ENCODE assay signal across 20 cellular contexts in the genomic region with DNA sequence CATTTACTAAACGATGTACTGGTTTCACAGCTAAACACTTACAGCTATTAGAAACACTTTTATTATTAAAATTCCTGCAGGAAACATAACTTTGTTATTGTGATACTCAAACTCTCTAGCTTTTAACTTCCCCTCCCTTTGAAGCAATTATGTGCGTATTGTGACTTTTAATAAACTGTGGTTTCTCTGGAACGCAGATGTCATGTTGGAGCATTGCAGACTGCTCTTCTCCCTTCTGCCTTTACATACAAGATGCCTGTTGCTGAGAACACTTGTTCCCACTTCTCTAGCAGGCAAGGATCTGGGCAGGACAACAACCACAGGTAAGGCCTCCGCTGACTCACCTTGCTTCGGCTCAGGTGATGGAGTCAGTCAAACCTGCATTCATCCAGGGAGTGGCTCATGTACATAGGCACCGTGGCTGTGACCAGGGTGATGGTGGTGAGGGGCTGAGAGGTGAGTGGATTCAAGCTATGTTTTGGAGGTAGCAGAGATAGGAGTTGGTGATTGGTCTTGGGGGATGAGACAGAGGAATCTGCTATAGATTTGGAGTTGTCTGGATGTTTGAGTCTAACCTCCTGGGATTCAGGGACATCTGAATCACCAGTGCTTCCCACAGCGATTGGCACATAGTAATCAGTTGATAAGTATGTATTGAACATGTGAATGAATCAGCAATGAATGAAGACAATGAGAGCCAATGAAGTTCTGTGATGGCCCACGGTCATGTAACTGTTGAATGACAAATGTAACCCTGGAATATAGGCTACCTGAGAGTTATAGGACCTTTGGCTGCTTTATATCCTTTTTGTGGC.
DNase-seq lines count a peak whose midpoint lies in the region; ATAC-seq, FAIRE-seq and TF ChIP-seq lines count a peak whose summit lies in the region.
"Had no signal": no experiment of that assay in that cellular context is flagged by ENCODE, and none has a peak within 500 bp of the region (broad histone marks: within the 10 kb centered on the region; RNA-seq: fewer than 3 reads in every experiment).

No MANE protein-coding gene starts in this region.

- no peaks in the 10 kb centered on the region for H3K36me3 Mint-ChIP-seq in HFFc6 (ENCODE audit: low read depth)

- H3K36me3 ChIP-seq in RWPE2 (ENCODE audit: low read depth) (no peaks in the 10 kb centered on the region), keratinocyte (ENCODE audit: control insufficient read depth in 2 of 2, extremely low read depth in 1 of 2, insufficient read depth in 2 of 2, low read length in 2 of 2) (no peaks in the 10 kb centered on the region)
- H3K36me3 ChIP-seq: BE2C, HAP-1, Peyer's patch had no signal

- DNase-seq in EH (ENCODE audit: low read depth) (peak; percentile 56), RWPE2 (ENCODE audit: low spot score) (no peak), epithelial cell of esophagus (ENCODE audit: low read depth) (peak; percentile 86), keratinocyte (ENCODE audit: low read depth, low spot score) (peak; percentile 35), HFFc6 (no peak), KG1 (lab: John Stamatoyannopoulos, UW) (no peak), UCSD-AML1 (lab: John Stamatoyannopoulos, UW; ENCODE audit: unreplicated experiment) (no peak)
- DNase-seq: 8988T; BE2C; CD4-positive, alpha-beta T cell; NCI-H1048; NCI-H1436 treated with DMSO at 0.1 percent for 48 hours; NCI-H2081; NCI-H524 treated with DMSO at 0.1 percent for 48 hours; Peyer's patch; SHP77 had no signal

- no peak overlapping the region for H3K4me3 Mint-ChIP-seq in HFFc6
- H3K4me3 Mint-ChIP-seq: CD4-positive, alpha-beta T cell had no signal

- peak overlapping the region; percentile 16 for H3K9ac ChIP-seq in keratinocyte (ENCODE audit: control insufficient read depth, extremely low read depth, insufficient read depth, low read length)
- H3K9ac ChIP-seq: KMS-11 had no signal

- ATAC-seq in RWPE2 (ENCODE audit: low read depth) (peak; percentile 79; the same call in 2 of the 3 replicates), HG03045 (IDR thresholded peaks at IDR 0.05; ENCODE audit: unreplicated experiment) (no peak)

- H3K4me1 ChIP-seq in RWPE2 (ENCODE audit: insufficient read depth, poor library complexity, severe bottlenecking): no peaks in the 10 kb centered on the region
- H3K4me1 ChIP-seq in keratinocyte (ENCODE audit: control insufficient read depth, extremely low read depth, insufficient read depth, low read length): peaks cover 9% of the 10 kb centered on the region
- H3K4me1 ChIP-seq: BE2C, HAP-1, Peyer's patch had no signal

- H3K4me2 ChIP-seq in keratinocyte (ENCODE audit: control insufficient read depth, extremely low read depth, insufficient read depth, low read depth, low read length): no peak overlapping the region
- H3K4me2 ChIP-seq: KMS-11 had no signal

- no peaks in the 10 kb centered on the region for H3K9me1 ChIP-seq in keratinocyte (ENCODE audit: control insufficient read depth, extremely low read depth, insufficient read depth, low read length)

- dilution Hi-C loops in keratinocyte (cut with MboI; ENCODE audit: extremely low pct_ligation_motif_present, low sequenced_read_pairs): no loop called here

- H3K27ac ChIP-seq in RWPE2 (ENCODE audit: poor library complexity, severe bottlenecking) (no peak overlapping the region), keratinocyte (ENCODE audit: control insufficient read depth, insufficient read depth, low read length) (peak overlapping the region; percentile 19)
- H3K27ac ChIP-seq: KMS-11, Peyer's patch had no signal

- H3K9me3 ChIP-seq in RWPE2 (ENCODE audit: severe bottlenecking) (no peaks in the 10 kb centered on the region), keratinocyte (ENCODE audit: control insufficient read depth, low read depth, low read length) (no peaks in the 10 kb centered on the region)
- H3K9me3 ChIP-seq: BE2C, HAP-1, Peyer's patch had no signal

- peaks cover 17% of the 10 kb centered on the region for H3K27me3 Mint-ChIP-seq in HFFc6 (ENCODE audit: insufficient read depth)

- H4K20me1 ChIP-seq in keratinocyte (ENCODE audit: control insufficient read depth, extremely low read depth, insufficient read depth, low read length): no peaks in the 10 kb centered on the region

- H3K4me1 Mint-ChIP-seq in HFFc6 (ENCODE audit: low read depth): peaks cover 10% of the 10 kb centered on the region

- H3K27me3 ChIP-seq in RWPE2 (ENCODE audit: insufficient read depth, poor library complexity, severe bottlenecking): no peaks in the 10 kb centered on the region
- no peaks in the 10 kb centered on the region for H3K27me3 ChIP-seq in keratinocyte (ENCODE audit: control insufficient read depth, extremely low read depth, insufficient read depth, low read length)
- H3K27me3 ChIP-seq: BE2C, Peyer's patch had no signal

- H3K9me3 Mint-ChIP-seq in HFFc6: no peaks in the 10 kb centered on the region
- H3K9me3 Mint-ChIP-seq: CD4-positive, alpha-beta T cell had no signal

- H2AFZ ChIP-seq in keratinocyte (ENCODE audit: control insufficient read depth, low read length): peak overlapping the region; percentile 75

- peak; percentile 82 for FAIRE-seq in keratinocyte (lab: Jason Lieb, UNC)
- FAIRE-seq: GM19239 had no signal

- H3K79me2 ChIP-seq in keratinocyte (ENCODE audit: control insufficient read depth, insufficient read depth, low read length): no peaks in the 10 kb centered on the region

- H3K4me3 ChIP-seq in RWPE2 (ENCODE audit: severe bottlenecking) (no peak overlapping the region), epithelial cell of esophagus (ENCODE audit: low read length) (no peak overlapping the region), keratinocyte (ENCODE audit: control insufficient read depth in 2 of 3, extremely low read depth in 1 of 3, insufficient read depth in 2 of 3, low read depth in 1 of 3, low read length in 3 of 3) (no peak overlapping the region)
- H3K4me3 ChIP-seq: HAP-1, Peyer's patch had no signal

- TF ChIP-seq CTCF in RWPE2 (IDR thresholded peaks at IDR 0.05; ENCODE audit: poor library complexity, severe bottlenecking) (no peak), epithelial cell of esophagus (IDR thresholded peaks at IDR 0.05; ENCODE audit: insufficient read depth, low read depth, low read length, missing control alignments) (no peak), keratinocyte (optimal IDR thresholded peaks at IDR 0.05 in 1 of 3, IDR thresholded peaks at IDR 0.05 in 1 of 3, conservative IDR thresholded peaks at IDR 0.05 in 1 of 3; ENCODE audit: extremely low read depth in 1 of 3, insufficient read depth in 2 of 3, low read length in 3 of 3) (no peak), HFFc6 (IDR thresholded peaks at IDR 0.05) (no peak)

- no peak overlapping the region for H3K27ac Mint-ChIP-seq in HFFc6
- H3K27ac Mint-ChIP-seq: CD4-positive, alpha-beta T cell had no signal

Comparison
In these comparisons a context has a peak if more than half of its experiments do, and no peak if none do; other contexts are left out.
1. DNase-seq: peak in EH (single experiment), epithelial cell of esophagus (single experiment) and keratinocyte (single experiment); none in RWPE2 (single experiment), HFFc6 (single experiment), KG1 (single experiment) and UCSD-AML1 (single experiment).